Comparison of ENCODE assay signal across 18 cellular contexts in genomic region chr7:137109966-137110930, GRCh38.
DNase-seq lines count a peak whose midpoint lies in the region; ATAC-seq, FAIRE-seq and TF ChIP-seq lines count a peak whose summit lies in the region.
"Had no signal": no experiment of that assay in that cellular context is flagged by ENCODE, and none has a peak within 500 bp of the region (broad histone marks: within the 10 kb centered on the region; RNA-seq: fewer than 3 reads in every experiment).

No MANE protein-coding gene starts in this region.

- H3K9me3 ChIP-seq in neuron (ENCODE audit: low read length) = no peaks in the 10 kb centered on the region
- H3K9me3 ChIP-seq: adrenal gland, colonic mucosa, upper lobe of right lung had no signal

- H2AFZ ChIP-seq in neuron (ENCODE audit: low read depth, low read length) = peak overlapping the region; percentile 59

- H3K27me3 ChIP-seq in neuron (ENCODE audit: insufficient read depth, low read length) = no peaks in the 10 kb centered on the region
- H3K27me3 ChIP-seq: adrenal gland, colonic mucosa, upper lobe of right lung had no signal

- H3K4me1 ChIP-seq in neuron (ENCODE audit: insufficient read depth, low read length) = peaks cover 6% of the 10 kb centered on the region
- H3K4me1 ChIP-seq: adrenal gland, colonic mucosa, upper lobe of right lung had no signal

- no peak for FAIRE-seq in GM12891 (lab: Jason Lieb, UNC)

- DNase-seq in EL = peak; percentile 33
- peak; percentile 72 for DNase-seq in NCI-H82 treated with DMSO at 0.1 percent for 48 hours (lab: John Stamatoyannopoulos, UW; ENCODE audit: unreplicated experiment)
- peak; percentile 54 for DNase-seq in fibroblast of gingiva (ENCODE audit: low read depth)
- DNase-seq in GM12891 (ENCODE audit: insufficient read length, low spot score) = no peak
- no peak for DNase-seq in NOMO-1 treated with dmso at 0.1 percent for 144 hours (lab: John Stamatoyannopoulos, UW; ENCODE audit: unreplicated experiment)
- DNase-seq: adrenal gland, colonic mucosa, DMS153, erythroblast, H9, NCI-H1048, NCI-H2171, nephron progenitor cell, upper lobe of right lung had no signal

- H3K4me3 ChIP-seq in neuron (ENCODE audit: low read length) = no peak overlapping the region
- H3K4me3 ChIP-seq: adrenal gland, colonic mucosa, upper lobe of right lung had no signal

- H3K36me3 ChIP-seq in neuron (ENCODE audit: insufficient read depth, low read length) = no peaks in the 10 kb centered on the region
- H3K36me3 ChIP-seq: adrenal gland, colonic mucosa, upper lobe of right lung had no signal

- no peak for ATAC-seq in HG02973 (IDR thresholded peaks at IDR 0.05; ENCODE audit: unreplicated experiment)
- ATAC-seq in GM19463 (IDR thresholded peaks at IDR 0.05; ENCODE audit: unreplicated experiment) = no peak
- ATAC-seq: stimulated activated memory B cell treated with anti-CD40 and anti-IgM and Interleukin-4, amounts not matched to agents 10 μg/mL and 1 μg/mL and 100 μg/mL, for 72 hours; upper lobe of right lung had no signal

- TF ChIP-seq POLR2A in GM12891 (IDR thresholded peaks at IDR 0.05; ENCODE audit: low read depth, low read length) = no peak

TF ChIP-seq in GM12891, 5 proteins besides CTCF, POLR2A, EP300 and RAD21:
- TF ChIP-seq POLR2AphosphoS5 (IDR thresholded peaks at IDR 0.05; ENCODE audit: low read depth, low read length) (no peak), POU2F2 (IDR thresholded peaks at IDR 0.05; ENCODE audit: low read depth, low read length) (no peak), SPI1 (IDR thresholded peaks at IDR 0.05; ENCODE audit: low read depth, low read length) (no peak), TAF1 (IDR thresholded peaks at IDR 0.05; ENCODE audit: low read depth, low read length) (no peak)

Comparison
In these comparisons a context has a peak if more than half of its experiments do, and no peak if none do; other contexts are left out.
1. DNase-seq: peak in EL (single experiment), NCI-H82 treated with DMSO at 0.1 percent for 48 hours (single experiment) and fibroblast of gingiva (single experiment); none in GM12891 (single experiment) and NOMO-1 treated with dmso at 0.1 percent for 144 hours (single experiment).